18 cellular contexts compared by ENCODE assay signal in the genomic region with DNA sequence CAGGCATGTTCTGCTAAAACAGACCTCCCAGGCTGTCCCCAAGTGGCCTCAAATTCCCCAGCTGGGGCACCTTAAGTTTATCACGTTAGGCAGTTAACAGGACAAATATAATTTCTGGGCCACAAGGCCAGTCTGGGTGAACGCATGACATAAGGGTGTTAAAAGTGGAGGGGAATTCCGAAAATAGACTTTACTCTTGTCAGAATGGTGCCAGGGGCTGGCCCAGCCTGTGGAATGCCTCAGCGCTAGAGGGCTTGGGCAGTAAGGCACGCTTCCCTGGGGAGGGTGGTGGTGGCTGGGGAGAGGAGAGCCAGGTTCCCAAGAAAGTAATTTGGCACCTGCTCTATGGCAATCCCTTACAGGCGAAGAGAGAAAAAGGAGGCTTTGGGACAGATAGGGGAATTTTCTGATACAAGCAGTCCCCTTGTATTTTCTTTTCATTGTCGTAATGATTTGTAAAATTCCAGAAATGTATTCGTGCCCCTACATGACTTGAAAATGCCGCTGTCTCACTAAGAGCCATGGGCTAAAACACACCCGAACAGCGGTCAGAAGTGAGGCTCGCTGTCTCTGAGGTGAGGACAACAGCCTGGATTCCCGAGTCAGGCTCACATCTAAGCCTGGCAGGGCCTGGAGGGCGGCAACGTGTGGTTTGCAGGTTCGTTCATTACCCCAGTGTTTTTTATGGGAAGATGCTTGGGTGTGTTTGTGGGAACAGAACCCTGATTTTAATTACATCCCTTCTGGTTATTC.
DNase-seq lines count a peak whose midpoint lies in the region; ATAC-seq, FAIRE-seq and TF ChIP-seq lines count a peak whose summit lies in the region.
"Had no signal": no experiment of that assay in that cellular context is flagged by ENCODE, and none has a peak within 500 bp of the region (broad histone marks: within the 10 kb centered on the region; RNA-seq: fewer than 3 reads in every experiment).

No MANE protein-coding gene starts in this region.

- H3K4me1 ChIP-seq in heart left ventricle = peaks cover 0 to 21% (median 0%) of the 10 kb centered on the region in 12 donors
- no peaks in the 10 kb centered on the region for H3K4me1 ChIP-seq in pancreas

- H3K4me3 ChIP-seq in heart left ventricle (no peak overlapping the region), pancreas (no peak overlapping the region)
- H3K4me3 ChIP-seq: hepatocyte, spleen had no signal

- H3K36me3 ChIP-seq in heart left ventricle (no peaks in the 10 kb centered on the region), pancreas (no peaks in the 10 kb centered on the region)
- H3K36me3 ChIP-seq: spleen had no signal

- ATAC-seq in HG02798 (IDR thresholded peaks at IDR 0.05; ENCODE audit: poor library complexity, unreplicated experiment) (peak; percentile 77), heart left ventricle (peak; percentile 98 to 99 (median 99)), pancreas (peak; percentile 71 to 94 (median 88))

- TF ChIP-seq CTCF in heart left ventricle (IDR thresholded peaks at IDR 0.05) = no peak
- no peak for TF ChIP-seq CTCF in pancreas (IDR thresholded peaks at IDR 0.05)
- TF ChIP-seq CTCF in GM10248 (IDR thresholded peaks at IDR 0.05; ENCODE audit: control extremely low read depth, extremely low read depth, low read depth, missing control alignments) = no peak

- TF ChIP-seq POLR2A in heart left ventricle (IDR thresholded peaks at IDR 0.05) = no peak

- DNase-seq in Daoy (ENCODE audit: low read depth) = peak; percentile 42
- peak in 4 of 5 donors; percentile 59 to 80 (median 68) for DNase-seq in heart left ventricle
- peak in 4 of 6 donors; percentile 40 to 46 (median 45) for DNase-seq in pancreas
- no peak for DNase-seq in urothelium cell line (ENCODE audit: low spot score)
- DNase-seq in stimulated activated naive CD4-positive, alpha-beta T cell treated with Interleukin-2 at 50 U/mL for 16 hours (lab: John Stamatoyannopoulos, UW) = no peak
- no peak for DNase-seq in GM10248 (ENCODE audit: extremely low spot score)
- DNase-seq in head of caudate nucleus = no peak
- DNase-seq: activated B cell treated with CpG ODN at 0.5 μM for 24 hours; activated naive CD4-positive, alpha-beta T cell treated with anti-CD3 and anti-CD28 coated beads, Interleukin-2, amount 50 U/mL, for 16 hours; cerebellar nuclear complex; DND-41; NCI-H1417 treated with DMSO at 0.1 percent for 48 hours; nucleus accumbens; OCI-M1; spleen had no signal

- no peaks in the 10 kb centered on the region for H3K9me3 ChIP-seq in heart left ventricle
- H3K9me3 ChIP-seq in pancreas = no peaks in the 10 kb centered on the region
- H3K9me3 ChIP-seq: spleen had no signal

- H3K27ac ChIP-seq in heart left ventricle (peak overlapping the region in 4 of 12 donors; percentile 43 to 52 (median 47)), pancreas (peak overlapping the region in 2 of 4 donors; percentile 13 to 14)
- H3K27ac ChIP-seq: epithelial cell of prostate, hepatocyte had no signal

- no peaks in the 10 kb centered on the region for H3K27me3 ChIP-seq in heart left ventricle
- no peaks in the 10 kb centered on the region for H3K27me3 ChIP-seq in pancreas
- H3K27me3 ChIP-seq: hepatocyte, spleen had no signal

- POLR2A ChIA-PET in GM10248 (lab: Yijun Ruan, JAX) = no interaction called here

- CTCF ChIA-PET in GM10248 (lab: Yijun Ruan, JAX) = no interaction called here

- FAIRE-seq in pancreas (lab: Jason Lieb, UNC) = no peak
- FAIRE-seq in urothelium cell line (lab: Jason Lieb, UNC) = no peak

- 53 to 63% (median 58%) methylated on average over 16 of the region's 16 CpGs for WGBS in heart left ventricle, 4 donors
- WGBS in pancreas, 2 donors = 55 to 57% methylated on average over 16 of the region's 16 CpGs

- intact Hi-C loops in heart left ventricle (cut with DNase I) = no loop called here
- intact Hi-C loops in pancreas (cut with DNase I) = no loop called here
- intact Hi-C loops in head of caudate nucleus (cut with DNase I) = no loop called here

Comparison
In these comparisons a context has a peak if more than half of its experiments do, and no peak if none do; other contexts are left out.
1. DNase-seq: peak in Daoy (single experiment), heart left ventricle (4 of 5) and pancreas (4 of 6); none in urothelium cell line (single experiment), stimulated activated naive CD4-positive, alpha-beta T cell treated with Interleukin-2 at 50 U/mL for 16 hours (single experiment), GM10248 (single experiment) and head of caudate nucleus (0 of 42).
2. Peak in every context shown above with its lines, with median percentiles within 50 percentile points of each other: ATAC-seq.